In the genomic region with DNA sequence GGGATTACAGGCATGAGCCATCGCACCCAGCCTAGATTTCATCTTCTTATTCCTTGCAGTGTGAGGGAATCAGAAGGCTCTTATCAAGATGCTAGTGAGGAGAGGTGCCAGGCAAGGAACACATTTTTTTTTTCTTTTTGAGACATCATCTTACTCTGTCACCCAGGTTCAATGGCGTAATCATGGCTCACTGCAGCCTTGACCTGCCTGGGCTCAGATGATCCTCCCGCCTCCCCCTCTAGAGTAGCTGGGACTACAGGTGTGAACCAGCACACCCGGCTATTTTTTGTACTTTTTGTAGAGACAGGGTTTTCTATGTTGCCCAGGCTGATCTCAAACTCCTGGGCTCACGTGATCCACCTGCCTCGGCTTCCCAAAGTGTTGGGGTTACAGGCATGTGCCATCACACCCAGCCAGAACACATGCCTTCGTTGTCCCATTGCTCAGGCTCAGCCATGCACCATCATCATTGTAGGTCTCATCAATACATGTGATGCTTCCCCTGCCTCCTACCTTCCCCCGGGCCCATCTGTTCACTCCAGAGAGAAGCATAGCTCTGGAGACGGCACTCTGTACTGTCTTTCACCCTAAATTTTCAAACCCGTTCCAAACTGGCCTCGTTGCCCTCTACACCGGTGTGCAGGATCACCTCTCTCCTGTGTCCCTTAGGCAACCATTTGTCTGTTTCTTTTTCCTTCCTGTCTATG, we compare ENCODE assay signal across 1 cellular context.
A peak's percentile ranks its signal among the peaks of the same experiment; 100 is the strongest.
TF ChIP-seq lines count a peak whose summit lies in the region.

No MANE protein-coding gene starts in this region.

TF ChIP-seq in K562, 482 proteins besides CTCF, POLR2A, EP300 and RAD21:
- 0 out of 2 replicates have a peak, but pooled peaks have one; percentile 8 for TF ChIP-seq OTX1 (CRISPR knock-in tag; IDR thresholded peaks at IDR 0.05)
- TF ChIP-seq ZNF551 (CRISPR knock-in tag; IDR thresholded peaks at IDR 0.05) = no peak
- TF ChIP-seq RBFOX2 (IDR thresholded peaks at IDR 0.05; ENCODE audit: low read depth, low read length) = 0 out of 2 replicates have a peak, but pooled peaks have one; percentile 30
